In genomic region chr3:169112153-169112892, GRCh38 we compare ENCODE assay signal across 14 cellular contexts.
A peak's percentile ranks its signal among the peaks of the same experiment; 100 is the strongest.
DNase-seq lines count a peak whose midpoint lies in the region; ATAC-seq and TF ChIP-seq lines count a peak whose summit lies in the region.
"Had no signal": no experiment of that assay in that cellular context is flagged by ENCODE, and none has a peak within 500 bp of the region (broad histone marks: within the 10 kb centered on the region; RNA-seq: fewer than 3 reads in every experiment).

No MANE protein-coding gene starts in this region.

- H3K9me3 Mint-ChIP-seq in endodermal cell = no peaks in the 10 kb centered on the region
- H3K9me3 Mint-ChIP-seq in neural progenitor cell = no peaks in the 10 kb centered on the region
- H3K9me3 Mint-ChIP-seq: T-helper 1 cell treated with Interleukin-12 subunit alpha and Interleukin-12 subunit beta and Interleukin-4 antibody, amounts not matched to agents 30 μg/mL and 1 μg/mL, for 36 hours had no signal

- no peaks in the 10 kb centered on the region for H3K36me3 ChIP-seq in PC-3 (ENCODE audit: low read depth, low read length)
- H3K36me3 ChIP-seq in endodermal cell (ENCODE audit: control insufficient read depth, insufficient read depth, low read length) = no peaks in the 10 kb centered on the region
- no peaks in the 10 kb centered on the region for H3K36me3 ChIP-seq in neural progenitor cell
- no peaks in the 10 kb centered on the region for H3K36me3 ChIP-seq in HAP-1 (replicated peaks)

- H3K4me3 Mint-ChIP-seq in endodermal cell = no peak overlapping the region
- H3K4me3 Mint-ChIP-seq in neural progenitor cell = no peak overlapping the region
- H3K4me3 Mint-ChIP-seq: T-helper 1 cell treated with Interleukin-12 subunit alpha and Interleukin-12 subunit beta and Interleukin-4 antibody, amounts not matched to agents 30 μg/mL and 1 μg/mL, for 36 hours had no signal

- H3K36me3 Mint-ChIP-seq in endodermal cell (ENCODE audit: low read depth) (no peaks in the 10 kb centered on the region), neural progenitor cell (peaks cover 9% of the 10 kb centered on the region)

- H3F3A ChIP-seq in PC-3 (ENCODE audit: low read length, unreplicated experiment) (no peaks in the 10 kb centered on the region), neural progenitor cell (ENCODE audit: low read depth) (no peaks in the 10 kb centered on the region)

- H2AFZ ChIP-seq in PC-3 (ENCODE audit: low read length) = no peak overlapping the region
- H2AFZ ChIP-seq in neural progenitor cell (replicated peaks) = no peak overlapping the region

- in situ Hi-C loops in HAP-1 (cut with MboI; ENCODE audit: low sequenced_read_pairs) = no loop called here

- peaks cover 45% of the 10 kb centered on the region for H3K4me1 ChIP-seq in PC-3 (ENCODE audit: insufficient read depth, low read length)
- H3K4me1 ChIP-seq in endodermal cell (ENCODE audit: control insufficient read depth, insufficient read depth, low read length) = no peaks in the 10 kb centered on the region
- H3K4me1 ChIP-seq in neural progenitor cell = no peaks in the 10 kb centered on the region
- H3K4me1 ChIP-seq in HAP-1 = no peaks in the 10 kb centered on the region
- H3K4me1 ChIP-seq: testis had no signal

- H3K27ac Mint-ChIP-seq in endodermal cell (peak overlapping the region; percentile 37), neural progenitor cell (no peak overlapping the region)
- H3K27ac Mint-ChIP-seq: T-helper 1 cell treated with Interleukin-12 subunit alpha and Interleukin-12 subunit beta and Interleukin-4 antibody, amounts not matched to agents 30 μg/mL and 1 μg/mL, for 36 hours had no signal

- H3K9me3 ChIP-seq in PC-3 (ENCODE audit: low read length) = no peaks in the 10 kb centered on the region
- H3K9me3 ChIP-seq in endodermal cell (ENCODE audit: control insufficient read depth, low read length) = no peaks in the 10 kb centered on the region
- H3K9me3 ChIP-seq in neural progenitor cell (ENCODE audit: low read depth) = no peaks in the 10 kb centered on the region
- no peaks in the 10 kb centered on the region for H3K9me3 ChIP-seq in HAP-1
- H3K9me3 ChIP-seq: testis had no signal

- CTCF ChIA-PET in PC-3 (lab: Charles Lee) = interaction anchor here (1.0 kb wide), 1 partner anchor 557 kb away, joined by 3 read pairs; no protein-coding TSS in a partner anchor

- H3K4me1 Mint-ChIP-seq in endodermal cell = peaks cover 3% of the 10 kb centered on the region
- H3K4me1 Mint-ChIP-seq in neural progenitor cell = peaks cover 2% of the 10 kb centered on the region

- H3K4me3 ChIP-seq in PC-3 (ENCODE audit: low read length) (0 out of 2 replicates have a peak overlapping the region, but pooled peaks have one; percentile 20), endodermal cell (ENCODE audit: low read length) (no peak overlapping the region), neural progenitor cell (no peak overlapping the region), HAP-1 (no peak overlapping the region)
- H3K4me3 ChIP-seq: testis had no signal

- POLR2A ChIA-PET in PC-3 (lab: Charles Lee; ENCODE audit: unreplicated experiment) = interaction anchor here (0.5 kb wide), 1 partner anchor 33 kb away, joined by 3 read pairs; no protein-coding TSS in a partner anchor

- H3K27me3 ChIP-seq in PC-3 (ENCODE audit: low read length) (no peaks in the 10 kb centered on the region), endodermal cell (ENCODE audit: control insufficient read depth, insufficient read depth, low read length, poor library complexity, severe bottlenecking) (no peaks in the 10 kb centered on the region), neural progenitor cell (no peaks in the 10 kb centered on the region), HAP-1 (ENCODE audit: low read depth) (no peaks in the 10 kb centered on the region)
- H3K27me3 ChIP-seq: testis had no signal

- H3K9ac ChIP-seq in PC-3 (ENCODE audit: low read length) (no peak overlapping the region), endodermal cell (ENCODE audit: extremely low read depth, low read length, poor library complexity, severe bottlenecking) (no peak overlapping the region), neural progenitor cell (no peak overlapping the region)

- no peak for TF ChIP-seq CTCF in PC-3 (conservative IDR thresholded peaks at IDR 0.05; ENCODE audit: low read depth, low read length)
- TF ChIP-seq CTCF in endodermal cell (conservative IDR thresholded peaks at IDR 0.05) = no peak
- no peak for TF ChIP-seq CTCF in neural progenitor cell (IDR thresholded peaks at IDR 0.05)

- WGBS in endodermal cell (ENCODE audit: insufficient coverage in 1 of 2, insufficient read length in 1 of 2), 2 experiments = 63 to 86% methylated on average over 3 of the region's 3 CpGs

- H3K27me3 Mint-ChIP-seq in endodermal cell (ENCODE audit: insufficient read depth) (no peaks in the 10 kb centered on the region), neural progenitor cell (ENCODE audit: insufficient read depth, low read depth) (no peaks in the 10 kb centered on the region)

- ATAC-seq in PC-3 = peak; percentile 81
- ATAC-seq in GM21737 (IDR thresholded peaks at IDR 0.05; ENCODE audit: unreplicated experiment) = no peak
- no peak for ATAC-seq in HG02884 (IDR thresholded peaks at IDR 0.05; ENCODE audit: unreplicated experiment)

- H3K79me2 ChIP-seq in PC-3 (ENCODE audit: low read length) (no peaks in the 10 kb centered on the region), neural progenitor cell (ENCODE audit: low read depth) (no peaks in the 10 kb centered on the region)

- intact Hi-C loops in PC-3 (cut with micrococcal nuclease) = no loop called here

- H4K20me1 ChIP-seq in PC-3 (ENCODE audit: low read length) (no peaks in the 10 kb centered on the region), neural progenitor cell (ENCODE audit: low read depth) (no peaks in the 10 kb centered on the region)

- H3K27ac ChIP-seq in PC-3 (ENCODE audit: low read length) = peak overlapping the region; percentile 46
- no peak overlapping the region for H3K27ac ChIP-seq in endodermal cell (ENCODE audit: low read depth, low read length)
- H3K27ac ChIP-seq in neural progenitor cell = peak overlapping the region; percentile 2
- H3K27ac ChIP-seq: testis had no signal

- BruUV-seq in PC-3 (replicated peaks; lab: Mats Ljungman, UMichigan) = no TSS peak

- DNase-seq in EH (ENCODE audit: low read depth) = peak; percentile 81
- peak; percentile 89 for DNase-seq in PC-3
- DNase-seq in endodermal cell = no peak
- no peak for DNase-seq in neural progenitor cell (ENCODE audit: low spot score)
- no peak for DNase-seq in activated CD4-positive, CD25-positive, alpha-beta regulatory T cell (lab: John Stamatoyannopoulos, UW)
- DNase-seq in HAP-1 (ENCODE audit: low spot score in 2 of 2) = no peak
- DNase-seq: activated CD8-positive, alpha-beta memory T cell treated with anti-CD3 and anti-CD28 coated beads, Interleukin-2, amount 50 U/mL, for 48 hours; caudate nucleus; NCI-H69; stimulated activated CD4-positive, alpha-beta T cell treated with anti-CD3 and anti-CD28 coated beads, Interleukin-4, amount 100 ng/mL, for 1 hour; testis had no signal

- H3K4me2 ChIP-seq in PC-3 (ENCODE audit: low read length) (peak overlapping the region; percentile 53), neural progenitor cell (no peak overlapping the region)

- H3K9me2 ChIP-seq in PC-3 (replicated peaks; ENCODE audit: low read length) = no peaks in the 10 kb centered on the region

Comparison
In these comparisons a context has a peak if more than half of its experiments do, and no peak if none do; other contexts are left out.
1. DNase-seq: peak in EH (single experiment) and PC-3 (single experiment); none in endodermal cell (single experiment), neural progenitor cell (single experiment), activated CD4-positive, CD25-positive, alpha-beta regulatory T cell (0 of 4) and HAP-1 (0 of 2).